ENCODE assay signal across 10 cellular contexts in genomic region chr18:37403100-37403781, GRCh38.
DNase-seq lines count a peak whose midpoint lies in the region; ATAC-seq and TF ChIP-seq lines count a peak whose summit lies in the region.
"Had no signal": no experiment of that assay in that cellular context is flagged by ENCODE, and none has a peak within 500 bp of the region (broad histone marks: within the 10 kb centered on the region; RNA-seq: fewer than 3 reads in every experiment).

No MANE protein-coding gene starts in this region.

- DNase-seq in NCI-H82 (lab: John Stamatoyannopoulos, UW) (peak; percentile 14), NCI-H82 treated with DMSO at 0.1 percent for 48 hours (lab: John Stamatoyannopoulos, UW; ENCODE audit: unreplicated experiment) (no peak), adipocyte (ENCODE audit: low read depth) (peak; percentile 89), hepatocyte (ENCODE audit: low spot score) (peak; percentile 56), upper lobe of left lung (peak in 1 of 2 donors; percentile 56), NCI-H1436 (lab: John Stamatoyannopoulos, UW) (no peak), NCI-H1436 treated with DMSO at 0.1 percent for 48 hours (lab: John Stamatoyannopoulos, UW) (no peak)
- DNase-seq: activated effector memory CD4-positive, alpha-beta T cell treated with anti-CD3 and anti-CD28 coated beads, Interleukin-2, amount 50 U/mL, for 16 hours had no signal

- H3K79me2 ChIP-seq in hepatocyte: no peaks in the 10 kb centered on the region

- H3K27ac ChIP-seq in hepatocyte (no peak overlapping the region), upper lobe of left lung (peak overlapping the region in 1 of 4 donors; percentile 21)
- H3K27ac ChIP-seq: C4-2B had no signal

- no peak overlapping the region for H2AFZ ChIP-seq in hepatocyte

- 69% methylated on average over 18 of the region's 20 CpGs for WGBS in hepatocyte (ENCODE audit: low lambda C conversion rate, missing lambda C conversion rate)
- 71 to 78% methylated on average over 16 to 20 of the region's 20 CpGs for WGBS in upper lobe of left lung, 2 donors

- no peak for TF ChIP-seq EP300 in upper lobe of left lung (IDR thresholded peaks at IDR 0.05)

- H3K27me3 ChIP-seq in adipocyte (replicated peaks; ENCODE audit: control insufficient read depth, insufficient read depth, low read length) (no peaks in the 10 kb centered on the region), hepatocyte (no peaks in the 10 kb centered on the region), upper lobe of left lung (no peaks in the 10 kb centered on the region)

- H3K4me1 ChIP-seq in adipocyte (ENCODE audit: control insufficient read depth, insufficient read depth, low read length) (peaks cover 16% of the 10 kb centered on the region), hepatocyte (ENCODE audit: insufficient read depth) (no peaks in the 10 kb centered on the region), upper lobe of left lung (no peaks in the 10 kb centered on the region)

- H3K9me3 ChIP-seq in adipocyte (ENCODE audit: control insufficient read depth, low read length) (no peaks in the 10 kb centered on the region), hepatocyte (ENCODE audit: low read depth) (no peaks in the 10 kb centered on the region), upper lobe of left lung (no peaks in the 10 kb centered on the region)

- H3K4me2 ChIP-seq in hepatocyte: no peak overlapping the region

- H3K9ac ChIP-seq in adipocyte (ENCODE audit: low read length): no peak overlapping the region

- H3K4me3 ChIP-seq in adipocyte (ENCODE audit: low read length) (no peak overlapping the region), hepatocyte (no peak overlapping the region), upper lobe of left lung (no peak overlapping the region)

- H3K36me3 ChIP-seq in adipocyte (ENCODE audit: control insufficient read depth, insufficient read depth, low read length, severe bottlenecking) (no peaks in the 10 kb centered on the region), hepatocyte (replicated peaks; ENCODE audit: insufficient read depth, low read depth) (no peaks in the 10 kb centered on the region), upper lobe of left lung (no peaks in the 10 kb centered on the region)

- TF ChIP-seq CTCF in hepatocyte (IDR thresholded peaks at IDR 0.05; ENCODE audit: poor library complexity) (no peak), upper lobe of left lung (IDR thresholded peaks at IDR 0.05) (no peak)

- no peak for TF ChIP-seq POLR2A in upper lobe of left lung (IDR thresholded peaks at IDR 0.05)

- no peaks in the 10 kb centered on the region for H3K9me2 ChIP-seq in hepatocyte (replicated peaks; ENCODE audit: insufficient read depth)

- peak; percentile 5 to 6 for ATAC-seq in upper lobe of left lung (ENCODE audit: low FRiP score in 2 of 2)
- no peak for ATAC-seq in GM18867 (IDR thresholded peaks at IDR 0.05; ENCODE audit: unreplicated experiment)

- no peaks in the 10 kb centered on the region for H4K20me1 ChIP-seq in hepatocyte (ENCODE audit: insufficient read depth, poor library complexity, severe bottlenecking)

Comparison
In these comparisons a context has a peak if more than half of its experiments do, and no peak if none do; other contexts are left out.
1. DNase-seq: peak in NCI-H82 (single experiment), adipocyte (single experiment) and hepatocyte (single experiment); none in NCI-H82 treated with DMSO at 0.1 percent for 48 hours (single experiment), NCI-H1436 (single experiment) and NCI-H1436 treated with DMSO at 0.1 percent for 48 hours (single experiment).